15 cellular contexts compared by ENCODE assay signal in the genomic region with DNA sequence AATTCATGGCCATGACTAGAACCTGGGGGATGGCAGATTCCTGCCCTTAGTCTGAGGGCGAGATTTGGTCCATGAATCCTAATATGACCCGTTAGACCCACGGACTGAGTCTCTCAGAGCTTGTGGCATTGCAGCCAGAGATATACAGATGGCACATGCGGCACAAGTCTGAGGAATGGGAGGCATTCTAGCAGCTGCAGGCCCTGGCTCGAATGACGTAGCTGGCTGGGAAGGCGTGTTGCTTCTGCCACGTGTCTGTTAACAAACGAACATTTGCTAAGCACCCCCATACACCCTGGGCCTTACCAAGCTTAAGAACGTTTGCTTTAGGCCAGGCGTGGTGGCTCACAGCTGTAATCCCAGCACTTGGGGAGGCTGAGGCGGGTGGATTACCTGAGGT.
DNase-seq lines count a peak whose midpoint lies in the region; ATAC-seq and TF ChIP-seq lines count a peak whose summit lies in the region.
"Had no signal": no experiment of that assay in that cellular context is flagged by ENCODE, and none has a peak within 500 bp of the region (broad histone marks: within the 10 kb centered on the region; RNA-seq: fewer than 3 reads in every experiment).

No MANE protein-coding gene starts in this region.

- DNase-seq in NCI-H69 (lab: John Stamatoyannopoulos, UW) (peak; percentile 7), substantia nigra (lab: John Stamatoyannopoulos, UW) (no peak), GM03348 (ENCODE audit: low spot score) (no peak), CD14-positive monocyte (ENCODE audit: low spot score) (no peak)
- DNase-seq: C1 segment of cervical spinal cord; CD4-positive, alpha-beta memory T cell; DND-41; GDM1; HCEC 1CT; HFFc6 had no signal

- H3K4me1 Mint-ChIP-seq in nephron (peaks cover 45% of the 10 kb centered on the region), CD14-positive monocyte (peaks cover 17% of the 10 kb centered on the region)
- H3K4me1 Mint-ChIP-seq: CD4-positive, alpha-beta memory T cell had no signal

- peak overlapping the region; percentile 31 to 72 (median 61) for H3K27ac Mint-ChIP-seq in nephron
- H3K27ac Mint-ChIP-seq in CD14-positive monocyte, result no peak overlapping the region
- H3K27ac Mint-ChIP-seq: B cell; CD4-positive, alpha-beta memory T cell; HFFc6 had no signal

- H3K36me3 Mint-ChIP-seq in nephron (ENCODE audit: low read depth), result no peaks in the 10 kb centered on the region
- H3K36me3 Mint-ChIP-seq in CD14-positive monocyte, result no peaks in the 10 kb centered on the region
- H3K36me3 Mint-ChIP-seq: CD4-positive, alpha-beta memory T cell had no signal

- TF ChIP-seq CTCF in nephron (IDR thresholded peaks at IDR 0.05; ENCODE audit: unreplicated experiment in 3 of 3) (no peak), CD14-positive monocyte (IDR thresholded peaks at IDR 0.05) (no peak)

- H3K27ac ChIP-seq in cingulate gyrus (ENCODE audit: low read depth, low read length) (peak overlapping the region; percentile 41), substantia nigra (ENCODE audit: low read depth, low read length, poor library complexity, severe bottlenecking) (peak overlapping the region; percentile 99)
- H3K27ac ChIP-seq: HL-60 had no signal

- H3K27me3 Mint-ChIP-seq in nephron (ENCODE audit: low read depth) (peaks cover 7% of the 10 kb centered on the region), CD14-positive monocyte (ENCODE audit: low read depth in 3 of 3) (peaks cover 0 to 2% (median 2%) of the 10 kb centered on the region in 3 donors)
- H3K27me3 Mint-ChIP-seq: B cell had no signal

- H3K4me3 Mint-ChIP-seq in nephron (no peak overlapping the region), CD14-positive monocyte (no peak overlapping the region)
- H3K4me3 Mint-ChIP-seq: B cell; CD4-positive, alpha-beta memory T cell; HFFc6 had no signal

- ATAC-seq in SK-N-SH treated with all-trans-retinoic acid at 6 μM for 48 hours, result no peak

- H3K9me3 Mint-ChIP-seq in nephron (no peaks in the 10 kb centered on the region), CD14-positive monocyte (peaks cover 0 to 2% (median 0%) of the 10 kb centered on the region in 7 donors)
- H3K9me3 Mint-ChIP-seq: HFFc6 had no signal

- intact Hi-C loops in CD14-positive monocyte (cut with micrococcal nuclease), result no loop called here

TF ChIP-seq in SK-N-SH treated with all-trans-retinoic acid at 6 μM for 48 hours, 23 proteins besides CTCF, POLR2A, EP300 and RAD21:
- TF ChIP-seq, protein P1, sequence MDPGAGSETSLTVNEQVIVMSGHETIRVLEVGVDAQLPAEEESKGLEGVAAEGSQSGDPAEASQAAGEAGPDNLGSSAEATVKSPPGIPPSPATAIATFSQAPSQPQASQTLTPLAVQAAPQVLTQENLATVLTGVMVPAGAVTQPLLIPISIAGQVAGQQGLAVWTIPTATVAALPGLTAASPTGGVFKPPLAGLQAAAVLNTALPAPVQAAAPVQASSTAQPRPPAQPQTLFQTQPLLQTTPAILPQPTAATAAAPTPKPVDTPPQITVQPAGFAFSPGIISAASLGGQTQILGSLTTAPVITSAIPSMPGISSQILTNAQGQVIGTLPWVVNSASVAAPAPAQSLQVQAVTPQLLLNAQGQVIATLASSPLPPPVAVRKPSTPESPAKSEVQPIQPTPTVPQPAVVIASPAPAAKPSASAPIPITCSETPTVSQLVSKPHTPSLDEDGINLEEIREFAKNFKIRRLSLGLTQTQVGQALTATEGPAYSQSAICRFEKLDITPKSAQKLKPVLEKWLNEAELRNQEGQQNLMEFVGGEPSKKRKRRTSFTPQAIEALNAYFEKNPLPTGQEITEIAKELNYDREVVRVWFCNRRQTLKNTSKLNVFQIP (CRISPR knock-in tag; IDR thresholded peaks at IDR 0.05; ENCODE audit: borderline replicate concordance, low read depth), result no peak
- no peak for TF ChIP-seq ZNF8 (CRISPR knock-in tag; IDR thresholded peaks at IDR 0.05)
- TF ChIP-seq ZC3H10 (CRISPR knock-in tag; IDR thresholded peaks at IDR 0.05), result no peak
- TF ChIP-seq OSR1 (CRISPR knock-in tag; IDR thresholded peaks at IDR 0.05), result no peak
- TF ChIP-seq, protein P2, sequence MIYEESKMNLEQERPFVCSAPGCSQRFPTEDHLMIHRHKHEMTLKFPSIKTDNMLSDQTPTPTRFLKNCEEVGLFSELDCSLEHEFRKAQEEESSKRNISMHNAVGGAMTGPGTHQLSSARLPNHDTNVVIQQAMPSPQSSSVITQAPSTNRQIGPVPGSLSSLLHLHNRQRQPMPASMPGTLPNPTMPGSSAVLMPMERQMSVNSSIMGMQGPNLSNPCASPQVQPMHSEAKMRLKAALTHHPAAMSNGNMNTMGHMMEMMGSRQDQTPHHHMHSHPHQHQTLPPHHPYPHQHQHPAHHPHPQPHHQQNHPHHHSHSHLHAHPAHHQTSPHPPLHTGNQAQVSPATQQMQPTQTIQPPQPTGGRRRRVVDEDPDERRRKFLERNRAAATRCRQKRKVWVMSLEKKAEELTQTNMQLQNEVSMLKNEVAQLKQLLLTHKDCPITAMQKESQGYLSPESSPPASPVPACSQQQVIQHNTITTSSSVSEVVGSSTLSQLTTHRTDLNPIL (CRISPR knock-in tag; IDR thresholded peaks at IDR 0.05; ENCODE audit: low read depth), result no peak
- TF ChIP-seq ZFP30 (CRISPR knock-in tag; IDR thresholded peaks at IDR 0.05), result no peak
- no peak for TF ChIP-seq ZFP3 (CRISPR knock-in tag; IDR thresholded peaks at IDR 0.05)

Comparison
In these comparisons a context has a peak if more than half of its experiments do, and no peak if none do; other contexts are left out.
1. H3K27ac Mint-ChIP-seq: peak in nephron (3 of 3); none in CD14-positive monocyte (0 of 7).